1 cellular context compared by ENCODE assay signal in genomic region chr19:18738961-18739690, GRCh38.
TF ChIP-seq lines count a peak whose summit lies in the region.

No MANE protein-coding gene starts in this region.

TF ChIP-seq in K562, 482 proteins besides CTCF, POLR2A, EP300 and RAD21:
- no peak for TF ChIP-seq SPI1 (IDR thresholded peaks at IDR 0.05; ENCODE audit: borderline replicate concordance, low read depth, low read length)
- no peak for TF ChIP-seq LEF1 (IDR thresholded peaks at IDR 0.05)
- peak; percentile 77 for TF ChIP-seq ZNF24 (IDR thresholded peaks at IDR 0.05)
- no peak for TF ChIP-seq PURB (CRISPR knock-in tag; IDR thresholded peaks at IDR 0.05; ENCODE audit: low read depth)
- peak; percentile 45; the same call in 1 of the 2 replicates for TF ChIP-seq ZNF263 (CRISPR knock-in tag; IDR thresholded peaks at IDR 0.05; ENCODE audit: borderline replicate concordance)
- TF ChIP-seq TEAD4 (IDR thresholded peaks at IDR 0.05; ENCODE audit: low read length) = no peak
- TF ChIP-seq TEAD4 (CRISPR knock-in tag; IDR thresholded peaks at IDR 0.05; ENCODE audit: borderline replicate concordance) = no peak
- 0 out of 2 replicates have a peak, but pooled peaks have one; percentile 14 for TF ChIP-seq TFAP4 (CRISPR knock-in tag; IDR thresholded peaks at IDR 0.05; ENCODE audit: borderline replicate concordance)
- no peak for TF ChIP-seq KHSRP (IDR thresholded peaks at IDR 0.05)
TF ChIP-seq in K562: peak in this region for 3.
